In genomic region chr12:119589087-119589486, GRCh38 we compare ENCODE assay signal across 19 cellular contexts. TPM values are rescaled to one million over a fixed set of nuclear protein-coding genes. Genes with fewer than 3 reads are reported as not detected.
DNase-seq lines count a peak whose midpoint lies in the region; ATAC-seq and TF ChIP-seq lines count a peak whose summit lies in the region.
"Had no signal": no experiment of that assay in that cellular context is flagged by ENCODE, and none has a peak within 500 bp of the region (broad histone marks: within the 10 kb centered on the region; RNA-seq: fewer than 3 reads in every experiment).

No MANE protein-coding gene starts in this region.

- no peaks in the 10 kb centered on the region for H4K20me1 ChIP-seq in DOHH2 (ENCODE audit: control insufficient read depth, insufficient read depth, low read depth, low read length)

- peak overlapping the region; percentile 66 for H3K4me2 ChIP-seq in DOHH2 (ENCODE audit: low read length)

- DNase-seq in MV-4-11 (lab: John Stamatoyannopoulos, UW) (peak; percentile 92), cardiac fibroblast (ENCODE audit: low read depth in 2 of 2) (peak; percentile 51 to 76), left lung (no peak), DMS53 (lab: John Stamatoyannopoulos, UW) (no peak)
- DNase-seq: activated CD4-positive, CD25-positive, alpha-beta regulatory T cell; activated effector memory CD4-positive, alpha-beta T cell treated with Interleukin-2 at 50 U/mL for 16 hours; DMS 273 treated with DMSO at 0.1 percent for 48 hours; dorsolateral prefrontal cortex; mesendoderm; NCI-H2029 treated with DMSO at 0.1 percent for 48 hours; NCI-H526; Peyer's patch; psoas muscle; substantia nigra had no signal

- no peaks in the 10 kb centered on the region for H3K9me2 ChIP-seq in DOHH2 (replicated peaks; ENCODE audit: control insufficient read depth, low read length)

- no peaks in the 10 kb centered on the region for H3K79me2 ChIP-seq in DOHH2 (ENCODE audit: control insufficient read depth, low read length)

- TF ChIP-seq CTCF in DOHH2 (IDR thresholded peaks at IDR 0.05; ENCODE audit: low read depth, low read length, poor library complexity, severe bottlenecking) (no peak), cardiac fibroblast (IDR thresholded peaks at IDR 0.05; ENCODE audit: low read depth, low read length) (no peak), left lung (IDR thresholded peaks at IDR 0.05) (no peak)

- H3F3A ChIP-seq in DOHH2 (ENCODE audit: control insufficient read depth, insufficient read depth): peaks cover 4% of the 10 kb centered on the region; the same call in 1 of the 2 replicates

- ATAC-seq in left lung: peak; percentile 44
- no peak for ATAC-seq in HG02610 (IDR thresholded peaks at IDR 0.05; ENCODE audit: unreplicated experiment)
- no peak for ATAC-seq in GM19023 (IDR thresholded peaks at IDR 0.05; ENCODE audit: unreplicated experiment)
- no peak for ATAC-seq in HG03457 (IDR thresholded peaks at IDR 0.05; ENCODE audit: unreplicated experiment)
- ATAC-seq: psoas muscle had no signal

- intact Hi-C loops in left lung (cut with DNase I): no loop called here

- H3K9me3 ChIP-seq in DOHH2 (ENCODE audit: control insufficient read depth, insufficient read depth, low read length): no peaks in the 10 kb centered on the region
- H3K9me3 ChIP-seq in left lung: no peaks in the 10 kb centered on the region
- H3K9me3 ChIP-seq: Peyer's patch, psoas muscle had no signal

- peak overlapping the region; percentile 54 for H3K27ac ChIP-seq in DOHH2 (ENCODE audit: low read depth, low read length)
- no peak overlapping the region for H3K27ac ChIP-seq in left lung
- H3K27ac ChIP-seq: dorsolateral prefrontal cortex, Peyer's patch, psoas muscle had no signal

- H3K27me3 ChIP-seq in DOHH2 (ENCODE audit: control insufficient read depth, low read length) (peaks cover 4% of the 10 kb centered on the region; the same call in 1 of the 2 replicates), left lung (peaks cover 6 to 20% of the 10 kb centered on the region in 2 donors)
- H3K27me3 ChIP-seq: Peyer's patch had no signal

- H3K36me3 ChIP-seq in DOHH2 (ENCODE audit: control insufficient read depth, low read length): no peaks in the 10 kb centered on the region
- no peaks in the 10 kb centered on the region for H3K36me3 ChIP-seq in left lung
- H3K36me3 ChIP-seq: Peyer's patch had no signal

- H3K4me1 ChIP-seq in DOHH2 (ENCODE audit: control insufficient read depth, low read length) (peaks cover 33% of the 10 kb centered on the region), left lung (peaks cover 0 to 10% of the 10 kb centered on the region in 2 donors)
- H3K4me1 ChIP-seq: Peyer's patch had no signal

- peak overlapping the region; percentile 47; the same call in 1 of the 2 replicates for H3K4me3 ChIP-seq in DOHH2 (ENCODE audit: low read length)
- H3K4me3 ChIP-seq in cardiac fibroblast (replicated peaks in 1 of 2; ENCODE audit: low read depth in 2 of 2, low read length in 2 of 2): no peak overlapping the region
- no peak overlapping the region for H3K4me3 ChIP-seq in left lung
- H3K4me3 ChIP-seq: dorsolateral prefrontal cortex, Peyer's patch, psoas muscle had no signal

RNA-seq across cellular contexts. Expression of gene TMEM233, which starts 4.5 kb away (rescaled TPM):
- 1 to 10 TPM in 1 of 2 donors, under 1 TPM in 1; 0.79 to 1.1 TPM for total RNA-seq in left lung
- total RNA-seq: B cell had no signal

Comparison
In these comparisons a context has a peak if more than half of its experiments do, and no peak if none do; other contexts are left out.
1. DNase-seq: peak in MV-4-11 (single experiment) and cardiac fibroblast (2 of 2); none in left lung (0 of 2) and DMS53 (single experiment).